Comparison of ENCODE assay signal across 1 cellular context in the genomic region with DNA sequence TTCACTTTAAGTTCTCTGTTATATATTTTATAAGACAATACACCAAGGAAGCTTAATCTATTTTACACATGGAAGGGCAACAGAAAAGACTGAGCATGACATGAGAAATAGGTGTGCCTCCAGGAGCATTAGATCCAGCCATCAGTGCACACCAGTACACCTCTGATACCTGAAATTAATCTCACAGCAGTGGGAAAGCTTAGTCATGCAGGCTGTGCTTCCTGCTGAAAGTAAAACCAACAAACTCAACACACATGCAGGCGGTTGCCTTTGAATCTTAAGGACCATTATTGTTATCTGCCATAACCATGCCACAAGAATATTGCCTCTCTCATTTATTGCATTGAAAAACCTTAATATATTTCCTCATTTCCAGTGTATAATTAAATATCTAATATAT.
TF ChIP-seq lines count a peak whose summit lies in the region.

No MANE protein-coding gene starts in this region.

TF ChIP-seq in A549, 52 proteins besides CTCF, POLR2A, EP300 and RAD21 (continued from another document):
- TF ChIP-seq, protein P1, sequence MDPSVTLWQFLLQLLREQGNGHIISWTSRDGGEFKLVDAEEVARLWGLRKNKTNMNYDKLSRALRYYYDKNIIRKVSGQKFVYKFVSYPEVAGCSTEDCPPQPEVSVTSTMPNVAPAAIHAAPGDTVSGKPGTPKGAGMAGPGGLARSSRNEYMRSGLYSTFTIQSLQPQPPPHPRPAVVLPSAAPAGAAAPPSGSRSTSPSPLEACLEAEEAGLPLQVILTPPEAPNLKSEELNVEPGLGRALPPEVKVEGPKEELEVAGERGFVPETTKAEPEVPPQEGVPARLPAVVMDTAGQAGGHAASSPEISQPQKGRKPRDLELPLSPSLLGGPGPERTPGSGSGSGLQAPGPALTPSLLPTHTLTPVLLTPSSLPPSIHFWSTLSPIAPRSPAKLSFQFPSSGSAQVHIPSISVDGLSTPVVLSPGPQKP (IDR thresholded peaks at IDR 0.05; ENCODE audit: low read depth, low read length) = no peak
